24 cellular contexts compared by ENCODE assay signal in genomic region chr4:138796761-138797160, GRCh38.
"Had no signal": no experiment of that assay in that cellular context is flagged by ENCODE, and none has a peak within 500 bp of the region (broad histone marks: within the 10 kb centered on the region; RNA-seq: fewer than 3 reads in every experiment).

No MANE protein-coding gene starts in this region.

- H3K36me3 Mint-ChIP-seq: naive thymus-derived CD8-positive, alpha-beta T cell had no signal

- H3K4me3 Mint-ChIP-seq: naive thymus-derived CD8-positive, alpha-beta T cell; stimulated activated naive CD8-positive, alpha-beta T cell treated with anti-CD3 and anti-CD28 coated beads, Interleukin-15, amount 100 ng/mL, for 72 hours had no signal

- H3K27me3 ChIP-seq: esophagus muscularis mucosa, gastroesophageal sphincter, hepatocyte, suprapubic skin, transverse colon had no signal

- H3K9me3 ChIP-seq: esophagus muscularis mucosa, gastroesophageal sphincter, heart left ventricle, lower lobe of right lung, pancreas, suprapubic skin, transverse colon had no signal

- H2AFZ ChIP-seq: hepatocyte had no signal

- H3K4me1 Mint-ChIP-seq: naive thymus-derived CD8-positive, alpha-beta T cell; stimulated activated naive CD8-positive, alpha-beta T cell treated with anti-CD3 and anti-CD28 coated beads, Interleukin-15, amount 100 ng/mL, for 72 hours had no signal

- H3K79me2 ChIP-seq: hepatocyte had no signal

- H3K4me3 ChIP-seq: coronary artery, esophagus muscularis mucosa, gastroesophageal sphincter, heart left ventricle, hepatocyte, lower lobe of right lung, pancreas, smooth muscle cell, suprapubic skin, transverse colon had no signal

- H3K4me2 ChIP-seq: hepatocyte, smooth muscle cell had no signal

- DNase-seq: dermis blood vessel endothelial cell; effector memory CD4-positive, alpha-beta T cell; foreskin keratinocyte; heart left ventricle; left ventricle myocardium superior; lower lobe of right lung; naive thymus-derived CD8-positive, alpha-beta T cell; occipital lobe; pancreas; stimulated activated CD4-positive, alpha-beta T cell treated with anti-CD3 and anti-CD28 coated beads, Interleukin-12 subunit alpha, Interleukin-12 subunit beta, amount 100 ng/mL, for 4 hours; stimulated activated CD4-positive, alpha-beta T cell treated with anti-CD3 and anti-CD28 coated beads, Interleukin-1b, Interleukin-23, amount 100 ng/mL, for 48 hours; stimulated activated CD4-positive, alpha-beta T cell treated with anti-CD3 and anti-CD28 coated beads, Interleukin-4, amount 100 ng/mL, for 1 hour; stimulated activated CD8-positive, alpha-beta memory T cell treated with anti-CD3 and anti-CD28 coated beads, Interleukin-4, amount 100 ng/mL, for 48 hours; stimulated activated naive CD4-positive, alpha-beta T cell; stimulated activated naive CD8-positive, alpha-beta T cell treated with anti-CD3 and anti-CD28 coated beads, Interleukin-15, amount 100 ng/mL, for 72 hours; transverse colon had no signal

- H3K27me3 Mint-ChIP-seq: progenitor cell of endocrine pancreas had no signal

- H3K4me1 ChIP-seq: esophagus muscularis mucosa, foreskin keratinocyte, gastroesophageal sphincter, heart left ventricle, lower lobe of right lung, pancreas, suprapubic skin, transverse colon had no signal

- H3K27ac Mint-ChIP-seq: naive thymus-derived CD8-positive, alpha-beta T cell; progenitor cell of endocrine pancreas; stimulated activated naive CD8-positive, alpha-beta T cell treated with anti-CD3 and anti-CD28 coated beads, Interleukin-15, amount 100 ng/mL, for 72 hours had no signal

- ATAC-seq: foreskin keratinocyte; gastroesophageal sphincter; heart left ventricle; left ventricle myocardium superior; lower lobe of right lung; naive thymus-derived CD8-positive, alpha-beta T cell; pancreas; sciatic nerve; stimulated activated naive CD8-positive, alpha-beta T cell treated with anti-CD3 and anti-CD28 coated beads, Interleukin-15, amount 100 ng/mL, for 72 hours had no signal

- H3K27ac ChIP-seq: coronary artery, esophagus muscularis mucosa, foreskin keratinocyte, gastroesophageal sphincter, heart left ventricle, hepatocyte, lower lobe of right lung, pancreas, suprapubic skin, transverse colon had no signal

- H3K36me3 ChIP-seq: esophagus muscularis mucosa, gastroesophageal sphincter, heart left ventricle, lower lobe of right lung, pancreas, suprapubic skin, transverse colon had no signal
